20 cellular contexts compared by ENCODE assay signal in the genomic region with DNA sequence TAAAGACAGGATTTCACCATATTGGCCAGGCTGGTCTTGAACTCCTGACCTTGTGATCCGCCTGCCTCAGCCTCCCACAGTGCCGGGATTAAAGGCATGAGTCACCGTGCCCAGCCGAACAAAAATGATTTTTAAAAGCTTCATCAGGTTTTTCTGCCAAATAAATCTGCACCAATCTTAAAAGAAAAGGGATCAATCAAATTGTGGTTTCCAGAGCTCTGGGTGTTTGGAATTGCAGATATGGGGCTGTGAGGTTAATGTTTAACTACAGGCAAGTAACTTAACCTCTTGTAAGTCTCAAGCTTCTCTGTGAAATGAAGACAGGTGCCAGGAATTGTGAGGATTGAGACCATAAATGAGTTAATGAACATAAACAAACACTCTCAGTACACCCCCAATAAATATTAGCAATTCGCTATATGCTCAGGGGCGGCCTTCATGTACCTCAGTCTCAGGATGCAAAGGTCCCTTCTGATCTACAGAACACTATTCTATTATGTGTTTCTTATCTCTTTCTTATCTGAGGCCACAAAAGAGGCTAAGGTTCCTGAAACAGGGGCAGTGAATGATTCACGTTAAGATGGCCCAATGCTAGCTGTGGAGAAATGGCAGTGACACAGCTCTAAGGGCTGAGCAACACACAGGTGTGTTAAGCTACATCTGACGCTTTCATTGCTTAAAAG. TPM values are rescaled to one million over a fixed set of nuclear protein-coding genes. Genes with fewer than 3 reads are reported as not detected.
DNase-seq lines count a peak whose midpoint lies in the region; ATAC-seq, FAIRE-seq and TF ChIP-seq lines count a peak whose summit lies in the region.
"Had no signal": no experiment of that assay in that cellular context is flagged by ENCODE, and none has a peak within 500 bp of the region (broad histone marks: within the 10 kb centered on the region; RNA-seq: fewer than 3 reads in every experiment).

No MANE protein-coding gene starts in this region.

- no peak overlapping the region for H2BK120ac ChIP-seq in trophoblast cell (ENCODE audit: insufficient read depth, low read length, poor library complexity)

- H3K79me2 ChIP-seq in trophoblast cell (ENCODE audit: control insufficient read depth, insufficient read depth, low read length, poor library complexity), result no peaks in the 10 kb centered on the region

- H2AFZ ChIP-seq in trophoblast cell (ENCODE audit: insufficient read depth, low read length, poor library complexity), result no peak overlapping the region

- H2AK5ac ChIP-seq in trophoblast cell (ENCODE audit: low read length), result no peak overlapping the region

- H3K4me3 ChIP-seq in pancreas, result no peak overlapping the region
- no peak overlapping the region for H3K4me3 ChIP-seq in trophoblast cell (ENCODE audit: low read depth, low read length)

- no peak overlapping the region for H4K91ac ChIP-seq in trophoblast cell (ENCODE audit: low read depth, low read length)

- no peaks in the 10 kb centered on the region for H3K27me3 ChIP-seq in pancreas
- no peaks in the 10 kb centered on the region for H3K27me3 ChIP-seq in trophoblast cell (ENCODE audit: insufficient read depth, low read length)
- H3K27me3 ChIP-seq: BE2C had no signal

- no peak overlapping the region for H3K4me2 ChIP-seq in trophoblast cell (ENCODE audit: low read length)

- no peak overlapping the region for H2BK12ac ChIP-seq in trophoblast cell (ENCODE audit: low read length)

- no peak overlapping the region for H3K4ac ChIP-seq in trophoblast cell (ENCODE audit: low read depth, low read length)

- H3K4me1 ChIP-seq in pancreas (peaks cover 6 to 19% (median 14%) of the 10 kb centered on the region in 3 donors), trophoblast cell (ENCODE audit: control insufficient read depth in 1 of 2, insufficient read depth in 2 of 2, low read length in 2 of 2) (no peaks in the 10 kb centered on the region)
- H3K4me1 ChIP-seq: BE2C had no signal

- intact Hi-C loops in pancreas (cut with DNase I), result no loop called here

- H4K12ac ChIP-seq in trophoblast cell (ENCODE audit: low read depth, low read length), result no peak overlapping the region

- H4K8ac ChIP-seq in trophoblast cell (ENCODE audit: low read depth, low read length), result no peak overlapping the region

- H3K9ac ChIP-seq in trophoblast cell (ENCODE audit: low read length), result no peak overlapping the region

- no peak overlapping the region for H3K23ac ChIP-seq in trophoblast cell (ENCODE audit: low read length)

- H3K9me3 ChIP-seq in pancreas (no peaks in the 10 kb centered on the region), trophoblast cell (ENCODE audit: insufficient read depth, low read depth, low read length) (no peaks in the 10 kb centered on the region)
- H3K9me3 ChIP-seq: BE2C had no signal

- WGBS in pancreas, 2 donors, result 12% methylated on average over 8 of the region's 8 CpGs
- no CpG with 5 or more reads among the region's 8 CpGs for WGBS in trophoblast cell (ENCODE audit: extremely low coverage, insufficient coverage, insufficient read length)

- no peak overlapping the region for H2BK5ac ChIP-seq in trophoblast cell (ENCODE audit: low read depth, low read length, poor library complexity)

- no peak for FAIRE-seq in pancreas (lab: Jason Lieb, UNC)

- ATAC-seq in pancreas (peak; percentile 77 to 91 (median 85)), GM18868 (IDR thresholded peaks at IDR 0.05; ENCODE audit: unreplicated experiment) (no peak)
- ATAC-seq: activated CD8-positive, alpha-beta memory T cell treated with anti-CD3 and anti-CD28 coated beads, Interleukin-2, amount 10 ng/mL, durations not matched to agents 7 days and 5 days had no signal

- DNase-seq in GF-D8 (lab: John Stamatoyannopoulos, UW) (peak; percentile 53), iris pigment epithelial cell (ENCODE audit: low read depth) (peak; percentile 38), pancreas (peak in 4 of 6 donors; percentile 46 to 76 (median 53)), trophoblast cell (no peak), dedifferentiated amniotic fluid mesenchymal stem cell (ENCODE audit: extremely low spot score) (no peak), amniotic stem cell (lab: John Stamatoyannopoulos, UW) (no peak)
- DNase-seq: activated CD8-positive, alpha-beta memory T cell treated with anti-CD3 and anti-CD28 coated beads, Interleukin-2, amount 10 ng/mL, durations not matched to agents 7 days and 5 days; activated gamma-delta T cell; anterior cingulate cortex; BE2C; DMS79 treated with DMSO at 0.1 percent for 48 hours; erythroblast; Kasumi-1; NCI-H1694; NCI-H446; Right ventricle myocardium superior; stimulated activated CD4-positive, alpha-beta T cell treated with anti-CD3 and anti-CD28 coated beads, Interleukin-4, amount 100 ng/mL, for 4 hours; T-helper 2 cell had no signal

- H3K18ac ChIP-seq in trophoblast cell (ENCODE audit: low read length), result no peak overlapping the region

- no peaks in the 10 kb centered on the region for H3K79me1 ChIP-seq in trophoblast cell (ENCODE audit: low read length)

- H3K36me3 ChIP-seq in pancreas, result peaks cover 0 to 8% (median 6%) of the 10 kb centered on the region in 3 donors
- peaks cover 7 to 14% of the 10 kb centered on the region in 2 experiments for H3K36me3 ChIP-seq in trophoblast cell (ENCODE audit: control insufficient read depth in 1 of 2, insufficient read depth in 2 of 2, low read length in 2 of 2)

- H3K14ac ChIP-seq in trophoblast cell (ENCODE audit: low read length), result no peak overlapping the region

- H3K27ac ChIP-seq in VCaP (peak overlapping the region; percentile 73), pancreas (peak overlapping the region; percentile 37 to 72 (median 65)), trophoblast cell (ENCODE audit: low read depth, low read length) (no peak overlapping the region)

- TF ChIP-seq CTCF in VCaP (conservative IDR thresholded peaks at IDR 0.05), result no peak
- no peak for TF ChIP-seq CTCF in pancreas (IDR thresholded peaks at IDR 0.05)

RNA-seq across cellular contexts. Expression of a gene that starts 7.1 kb away (rescaled TPM):
- 10 to 100 TPM; 17.4 to 24.6 (median 19.7) TPM for total RNA-seq in pancreas
- polyA plus RNA-seq in pancreas, result 10 to 100 TPM; 24.7 to 34.4 TPM
- polyA plus RNA-seq in trophoblast cell (2013), result 27.7 and 28.8 TPM in 2 replicates

Comparison
In these comparisons a context has a peak if more than half of its experiments do, and no peak if none do; other contexts are left out.
1. DNase-seq: peak in GF-D8 (single experiment), iris pigment epithelial cell (single experiment) and pancreas (4 of 6); none in trophoblast cell (0 of 2), dedifferentiated amniotic fluid mesenchymal stem cell (single experiment) and amniotic stem cell (single experiment).